15 cellular contexts compared by ENCODE assay signal in genomic region chr3:11495948-11496557, GRCh38.
DNase-seq lines count a peak whose midpoint lies in the region; ATAC-seq and TF ChIP-seq lines count a peak whose summit lies in the region.
"Had no signal": no experiment of that assay in that cellular context is flagged by ENCODE, and none has a peak within 500 bp of the region (broad histone marks: within the 10 kb centered on the region; RNA-seq: fewer than 3 reads in every experiment).

No MANE protein-coding gene starts in this region.

- H3K36me3 ChIP-seq in Panc1 (ENCODE audit: control insufficient read depth, insufficient read depth, low read length) (no peaks in the 10 kb centered on the region), stomach (no peaks in the 10 kb centered on the region), vagina (no peaks in the 10 kb centered on the region)
- H3K36me3 ChIP-seq: colonic mucosa, suprapubic skin had no signal

- POLR2A ChIA-PET in Panc1 (lab: Charles Lee), result no interaction called here

- no peak for TF ChIP-seq POLR2A in stomach (IDR thresholded peaks at IDR 0.05)
- TF ChIP-seq POLR2A in vagina (IDR thresholded peaks at IDR 0.05), result no peak

- H3K4me3 ChIP-seq in Panc1 (ENCODE audit: low read depth in 2 of 2, low read length in 2 of 2) (no peak overlapping the region), stomach (no peak overlapping the region), vagina (no peak overlapping the region)
- H3K4me3 ChIP-seq: colonic mucosa, suprapubic skin had no signal

- CTCF ChIA-PET in Panc1 (lab: Charles Lee), result no interaction called here

- intact Hi-C loops in Panc1 (cut with micrococcal nuclease; ENCODE audit: unreplicated experiment), result no loop called here
- intact Hi-C loops in stomach (cut with DNase I; ENCODE audit: low total_unique reads), result no loop called here
- intact Hi-C loops in vagina (cut with DNase I), result no loop called here

- in situ Hi-C loops in Panc1 (cut with HindIII; ENCODE audit: low pct_unique_long_range_greater_than_20kb, low sequenced_read_pairs), result no loop called here

- H3K27ac ChIP-seq in Panc1 (ENCODE audit: low read length) (peak overlapping the region; percentile 68; the same call in 1 of the 2 replicates), stomach (peak overlapping the region; percentile 39 to 77 (median 64)), vagina (no peak overlapping the region)
- H3K27ac ChIP-seq: colonic mucosa, foreskin keratinocyte, suprapubic skin had no signal

- no peak for DNase-seq in Panc1 (ENCODE audit: low read depth, low spot score)
- peak; percentile 58 for DNase-seq in ecto neural progenitor cell (ENCODE audit: low spot score)
- DNase-seq in left lobe of liver (ENCODE audit: low spot score), result no peak
- peak; percentile 51 for DNase-seq in stomach
- no peak for DNase-seq in vagina (ENCODE audit: extremely low spot score in 2 of 2)
- DNase-seq in stimulated activated CD4-positive, alpha-beta T cell treated with anti-CD3 and anti-CD28 coated beads, Interleukin-1b, Interleukin-23, amount 100 ng/mL, for 48 hours, result no peak
- DNase-seq: activated CD8-positive, alpha-beta T cell treated with anti-CD3 and anti-CD28 coated beads for 36 hours; CD4-positive, alpha-beta T cell; colonic mucosa; foreskin keratinocyte; GF-D8; midbrain; NCI-H187 treated with DMSO at 0.1 percent for 48 hours had no signal

- TF ChIP-seq EP300 in stomach (IDR thresholded peaks at IDR 0.05), result no peak

- WGBS in stomach, 5 donors, result 33 to 59% (median 39%) methylated on average over 11 of the region's 11 CpGs

- no peaks in the 10 kb centered on the region for H3K27me3 ChIP-seq in Panc1 (ENCODE audit: control insufficient read depth, insufficient read depth, low read length)
- H3K27me3 ChIP-seq in stomach, result no peaks in the 10 kb centered on the region
- H3K27me3 ChIP-seq in vagina, result no peaks in the 10 kb centered on the region
- H3K27me3 ChIP-seq: colonic mucosa, foreskin keratinocyte, suprapubic skin had no signal

- H3K9me3 ChIP-seq in Panc1 (ENCODE audit: control insufficient read depth, insufficient read depth, low read depth, low read length) (no peaks in the 10 kb centered on the region), stomach (no peaks in the 10 kb centered on the region), vagina (no peaks in the 10 kb centered on the region)
- H3K9me3 ChIP-seq: colonic mucosa, suprapubic skin had no signal

- no peaks in the 10 kb centered on the region; the same call in 1 of the 2 replicates for H3K4me1 ChIP-seq in Panc1 (ENCODE audit: control insufficient read depth, insufficient read depth, low read length)
- H3K4me1 ChIP-seq in stomach, result peaks cover 18 to 44% (median 34%) of the 10 kb centered on the region in 4 donors
- H3K4me1 ChIP-seq in vagina, result peaks cover 10% of the 10 kb centered on the region

- no TSS peak for BruUV-seq in Panc1 (replicated peaks; lab: Mats Ljungman, UMichigan)

- TF ChIP-seq CTCF in Panc1 (IDR thresholded peaks at IDR 0.05), result no peak
- no peak for TF ChIP-seq CTCF in stomach (IDR thresholded peaks at IDR 0.05)
- no peak for TF ChIP-seq CTCF in vagina (IDR thresholded peaks at IDR 0.05)

- ATAC-seq in Panc1 (peak; percentile 76), left lobe of liver (peak; percentile 38), HG02798 (IDR thresholded peaks at IDR 0.05; ENCODE audit: poor library complexity, unreplicated experiment) (no peak)
- ATAC-seq: activated CD8-positive, alpha-beta T cell treated with anti-CD3 and anti-CD28 coated beads for 36 hours; foreskin keratinocyte had no signal

Comparison
In these comparisons a context has a peak if more than half of its experiments do, and no peak if none do; other contexts are left out.
1. DNase-seq: peak in ecto neural progenitor cell (single experiment) and stomach (single experiment); none in Panc1 (single experiment), left lobe of liver (single experiment), vagina (0 of 2) and stimulated activated CD4-positive, alpha-beta T cell treated with anti-CD3 and anti-CD28 coated beads, Interleukin-1b, Interleukin-23, amount 100 ng/mL, for 48 hours (single experiment).